12 cellular contexts compared by ENCODE assay signal in the genomic region with DNA sequence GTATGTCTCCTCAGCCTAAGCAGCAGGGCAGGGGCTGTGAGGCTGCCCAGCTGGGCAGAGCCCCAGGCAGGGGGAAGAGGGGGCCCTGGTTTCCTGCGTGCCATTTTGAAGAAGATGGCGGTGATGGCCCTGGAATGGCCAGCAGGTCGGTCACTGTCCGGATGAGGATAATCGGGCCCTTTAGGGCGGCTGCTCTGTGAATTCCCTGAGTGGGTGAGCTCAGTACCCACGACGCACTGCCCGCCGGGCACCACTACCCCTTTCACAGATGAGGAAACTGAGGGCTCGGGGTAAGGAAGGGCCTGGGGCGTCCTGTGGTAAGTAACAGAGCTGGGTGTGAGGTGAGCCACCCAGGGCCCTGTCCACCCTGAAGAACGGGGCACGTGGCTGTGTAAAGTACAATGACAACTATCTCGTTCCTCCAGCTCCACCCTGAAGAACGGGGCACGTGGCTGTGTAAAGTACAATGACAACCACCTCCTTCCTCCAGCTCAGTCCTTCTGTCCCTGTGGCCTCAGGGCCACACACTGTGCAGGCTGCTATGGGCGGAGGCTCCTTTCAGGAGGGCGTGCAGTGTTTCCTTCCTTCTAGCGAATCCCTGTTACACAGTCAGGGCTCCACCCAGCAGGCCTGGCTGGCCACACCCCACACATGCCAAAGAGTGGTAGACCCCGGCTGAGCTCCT. TPM values are rescaled to one million over a fixed set of nuclear protein-coding genes. Genes with fewer than 3 reads are reported as not detected.
DNase-seq lines count a peak whose midpoint lies in the region; ATAC-seq and TF ChIP-seq lines count a peak whose summit lies in the region.
"Had no signal": no experiment of that assay in that cellular context is flagged by ENCODE, and none has a peak within 500 bp of the region (broad histone marks: within the 10 kb centered on the region; RNA-seq: fewer than 3 reads in every experiment).

No MANE protein-coding gene starts in this region.

- H3K4me1 Mint-ChIP-seq in WTC11: no peaks in the 10 kb centered on the region

- H3K4me3 Mint-ChIP-seq in WTC11: no peak overlapping the region

- peaks cover 8% of the 10 kb centered on the region for H3K9me3 Mint-ChIP-seq in WTC11

- DNase-seq in Right ventricle myocardium superior (peak; percentile 64), cardiac septum (ENCODE audit: low spot score) (no peak), WTC11 (ENCODE audit: low spot score) (peak; percentile 62), left kidney (ENCODE audit: low read depth, low spot score) (peak; percentile 49), NCI-H1436 treated with DMSO at 0.1 percent for 48 hours (lab: John Stamatoyannopoulos, UW) (no peak)
- no peak for DNase-seq in activated effector memory CD4-positive, alpha-beta T cell treated with Interleukin-2 at 50 U/mL for 16 hours
- DNase-seq: AML-193, foreskin keratinocyte had no signal

- POLR2A ChIA-PET in WTC11 (lab: Charles Lee): interaction anchor here (0.6 to 0.7 kb wide), 2 partner anchors 24 to 74 kb away, joined by 3 to 4 read pairs; a partner anchor contains a TSS

- TF ChIP-seq CTCF in WTC11 (IDR thresholded peaks at IDR 0.05): no peak

- H3K27ac Mint-ChIP-seq in WTC11: no peak overlapping the region

- ATAC-seq in Right ventricle myocardium superior (ENCODE audit: poor library complexity): peak; percentile 47
- peak; percentile 86 for ATAC-seq in WTC11
- no peak for ATAC-seq in GM19328 (IDR thresholded peaks at IDR 0.05; ENCODE audit: unreplicated experiment)
- ATAC-seq in HG03196 (IDR thresholded peaks at IDR 0.05; ENCODE audit: unreplicated experiment): no peak
- ATAC-seq: foreskin keratinocyte, left lobe of liver had no signal

- CTCF ChIA-PET in WTC11 (lab: Charles Lee): interaction anchor here (0.8 to 1.4 kb wide), 5 partner anchors 10 to 243 kb away, joined by 3 to 7 read pairs (median 4); a partner anchor contains a TSS

- H3K36me3 Mint-ChIP-seq in WTC11: no peaks in the 10 kb centered on the region; the same call in 1 of the 2 replicates

- no peaks in the 10 kb centered on the region for H3K27me3 Mint-ChIP-seq in WTC11 (ENCODE audit: low read depth)

- intact Hi-C loops in Right ventricle myocardium superior (cut with DNase I): no loop called here
- intact Hi-C loops in cardiac septum (cut with DNase I): no loop called here

TF ChIP-seq in WTC11, 78 proteins besides CTCF, POLR2A, EP300 and RAD21:
- TF ChIP-seq, protein P1, sequence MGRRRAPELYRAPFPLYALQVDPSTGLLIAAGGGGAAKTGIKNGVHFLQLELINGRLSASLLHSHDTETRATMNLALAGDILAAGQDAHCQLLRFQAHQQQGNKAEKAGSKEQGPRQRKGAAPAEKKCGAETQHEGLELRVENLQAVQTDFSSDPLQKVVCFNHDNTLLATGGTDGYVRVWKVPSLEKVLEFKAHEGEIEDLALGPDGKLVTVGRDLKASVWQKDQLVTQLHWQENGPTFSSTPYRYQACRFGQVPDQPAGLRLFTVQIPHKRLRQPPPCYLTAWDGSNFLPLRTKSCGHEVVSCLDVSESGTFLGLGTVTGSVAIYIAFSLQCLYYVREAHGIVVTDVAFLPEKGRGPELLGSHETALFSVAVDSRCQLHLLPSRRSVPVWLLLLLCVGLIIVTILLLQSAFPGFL (CRISPR knock-in tag; IDR thresholded peaks at IDR 0.05; ENCODE audit: borderline replicate concordance): no peak
- TF ChIP-seq TEAD4 (CRISPR knock-in tag; IDR thresholded peaks at IDR 0.05) (no peak), ESRRA (CRISPR knock-in tag; IDR thresholded peaks at IDR 0.05; ENCODE audit: borderline replicate concordance) (no peak), ZNF232 (CRISPR knock-in tag; IDR thresholded peaks at IDR 0.05) (no peak), CBFB (CRISPR knock-in tag; IDR thresholded peaks at IDR 0.05; ENCODE audit: low read depth) (no peak), NFYB (CRISPR knock-in tag; conservative IDR thresholded peaks at IDR 0.05; ENCODE audit: low read depth) (no peak), NR1H2 (CRISPR knock-in tag; IDR thresholded peaks at IDR 0.05) (no peak), TEAD1 (CRISPR knock-in tag; IDR thresholded peaks at IDR 0.05) (no peak), ZNF671 (CRISPR knock-in tag; IDR thresholded peaks at IDR 0.05) (no peak), CREM (CRISPR knock-in tag; IDR thresholded peaks at IDR 0.05) (no peak)
- TF ChIP-seq, protein P2, sequence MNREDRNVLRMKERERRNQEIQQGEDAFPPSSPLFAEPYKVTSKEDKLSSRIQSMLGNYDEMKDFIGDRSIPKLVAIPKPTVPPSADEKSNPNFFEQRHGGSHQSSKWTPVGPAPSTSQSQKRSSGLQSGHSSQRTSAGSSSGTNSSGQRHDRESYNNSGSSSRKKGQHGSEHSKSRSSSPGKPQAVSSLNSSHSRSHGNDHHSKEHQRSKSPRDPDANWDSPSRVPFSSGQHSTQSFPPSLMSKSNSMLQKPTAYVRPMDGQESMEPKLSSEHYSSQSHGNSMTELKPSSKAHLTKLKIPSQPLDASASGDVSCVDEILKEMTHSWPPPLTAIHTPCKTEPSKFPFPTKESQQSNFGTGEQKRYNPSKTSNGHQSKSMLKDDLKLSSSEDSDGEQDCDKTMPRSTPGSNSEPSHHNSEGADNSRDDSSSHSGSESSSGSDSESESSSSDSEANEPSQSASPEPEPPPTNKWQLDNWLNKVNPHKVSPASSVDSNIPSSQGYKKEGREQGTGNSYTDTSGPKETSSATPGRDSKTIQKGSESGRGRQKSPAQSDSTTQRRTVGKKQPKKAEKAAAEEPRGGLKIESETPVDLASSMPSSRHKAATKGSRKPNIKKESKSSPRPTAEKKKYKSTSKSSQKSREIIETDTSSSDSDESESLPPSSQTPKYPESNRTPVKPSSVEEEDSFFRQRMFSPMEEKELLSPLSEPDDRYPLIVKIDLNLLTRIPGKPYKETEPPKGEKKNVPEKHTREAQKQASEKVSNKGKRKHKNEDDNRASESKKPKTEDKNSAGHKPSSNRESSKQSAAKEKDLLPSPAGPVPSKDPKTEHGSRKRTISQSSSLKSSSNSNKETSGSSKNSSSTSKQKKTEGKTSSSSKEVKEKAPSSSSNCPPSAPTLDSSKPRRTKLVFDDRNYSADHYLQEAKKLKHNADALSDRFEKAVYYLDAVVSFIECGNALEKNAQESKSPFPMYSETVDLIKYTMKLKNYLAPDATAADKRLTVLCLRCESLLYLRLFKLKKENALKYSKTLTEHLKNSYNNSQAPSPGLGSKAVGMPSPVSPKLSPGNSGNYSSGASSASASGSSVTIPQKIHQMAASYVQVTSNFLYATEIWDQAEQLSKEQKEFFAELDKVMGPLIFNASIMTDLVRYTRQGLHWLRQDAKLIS (CRISPR knock-in tag; IDR thresholded peaks at IDR 0.05; ENCODE audit: borderline replicate concordance): no peak
- TF ChIP-seq, protein P3, sequence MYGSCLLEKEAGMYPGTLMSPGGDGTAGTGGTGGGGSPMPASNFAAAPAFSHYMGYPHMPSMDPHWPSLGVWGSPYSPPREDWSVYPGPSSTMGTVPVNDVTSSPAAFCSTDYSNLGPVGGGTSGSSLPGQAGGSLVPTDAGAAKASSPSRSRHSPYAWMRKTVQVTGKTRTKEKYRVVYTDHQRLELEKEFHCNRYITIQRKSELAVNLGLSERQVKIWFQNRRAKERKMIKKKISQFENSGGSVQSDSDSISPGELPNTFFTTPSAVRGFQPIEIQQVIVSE (CRISPR knock-in tag; IDR thresholded peaks at IDR 0.05; ENCODE audit: borderline replicate concordance): no peak
- TF ChIP-seq, protein P4, sequence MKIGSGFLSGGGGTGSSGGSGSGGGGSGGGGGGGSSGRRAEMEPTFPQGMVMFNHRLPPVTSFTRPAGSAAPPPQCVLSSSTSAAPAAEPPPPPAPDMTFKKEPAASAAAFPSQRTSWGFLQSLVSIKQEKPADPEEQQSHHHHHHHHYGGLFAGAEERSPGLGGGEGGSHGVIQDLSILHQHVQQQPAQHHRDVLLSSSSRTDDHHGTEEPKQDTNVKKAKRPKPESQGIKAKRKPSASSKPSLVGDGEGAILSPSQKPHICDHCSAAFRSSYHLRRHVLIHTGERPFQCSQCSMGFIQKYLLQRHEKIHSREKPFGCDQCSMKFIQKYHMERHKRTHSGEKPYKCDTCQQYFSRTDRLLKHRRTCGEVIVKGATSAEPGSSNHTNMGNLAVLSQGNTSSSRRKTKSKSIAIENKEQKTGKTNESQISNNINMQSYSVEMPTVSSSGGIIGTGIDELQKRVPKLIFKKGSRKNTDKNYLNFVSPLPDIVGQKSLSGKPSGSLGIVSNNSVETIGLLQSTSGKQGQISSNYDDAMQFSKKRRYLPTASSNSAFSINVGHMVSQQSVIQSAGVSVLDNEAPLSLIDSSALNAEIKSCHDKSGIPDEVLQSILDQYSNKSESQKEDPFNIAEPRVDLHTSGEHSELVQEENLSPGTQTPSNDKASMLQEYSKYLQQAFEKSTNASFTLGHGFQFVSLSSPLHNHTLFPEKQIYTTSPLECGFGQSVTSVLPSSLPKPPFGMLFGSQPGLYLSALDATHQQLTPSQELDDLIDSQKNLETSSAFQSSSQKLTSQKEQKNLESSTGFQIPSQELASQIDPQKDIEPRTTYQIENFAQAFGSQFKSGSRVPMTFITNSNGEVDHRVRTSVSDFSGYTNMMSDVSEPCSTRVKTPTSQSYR (CRISPR knock-in tag; IDR thresholded peaks at IDR 0.05): no peak
- TF ChIP-seq, protein P5, sequence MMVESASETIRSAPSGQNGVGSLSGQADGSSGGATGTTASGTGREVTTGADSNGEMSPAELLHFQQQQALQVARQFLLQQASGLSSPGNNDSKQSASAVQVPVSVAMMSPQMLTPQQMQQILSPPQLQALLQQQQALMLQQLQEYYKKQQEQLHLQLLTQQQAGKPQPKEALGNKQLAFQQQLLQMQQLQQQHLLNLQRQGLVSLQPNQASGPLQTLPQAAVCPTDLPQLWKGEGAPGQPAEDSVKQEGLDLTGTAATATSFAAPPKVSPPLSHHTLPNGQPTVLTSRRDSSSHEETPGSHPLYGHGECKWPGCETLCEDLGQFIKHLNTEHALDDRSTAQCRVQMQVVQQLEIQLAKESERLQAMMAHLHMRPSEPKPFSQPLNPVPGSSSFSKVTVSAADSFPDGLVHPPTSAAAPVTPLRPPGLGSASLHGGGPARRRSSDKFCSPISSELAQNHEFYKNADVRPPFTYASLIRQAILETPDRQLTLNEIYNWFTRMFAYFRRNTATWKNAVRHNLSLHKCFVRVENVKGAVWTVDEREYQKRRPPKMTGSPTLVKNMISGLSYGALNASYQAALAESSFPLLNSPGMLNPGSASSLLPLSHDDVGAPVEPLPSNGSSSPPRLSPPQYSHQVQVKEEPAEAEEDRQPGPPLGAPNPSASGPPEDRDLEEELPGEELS (CRISPR knock-in tag; IDR thresholded peaks at IDR 0.05): no peak

RNA-seq across cellular contexts. Expression of a gene that starts 23.2 kb away (rescaled TPM):
- total RNA-seq in Right ventricle myocardium superior: 23.8 TPM
- 11.5 TPM for total RNA-seq in cardiac septum
- total RNA-seq in WTC11 (2021): 1.0 to 1.5 TPM (median 1.5 TPM) in 3 replicates
- total RNA-seq: G401 had no signal

RNA-seq across cellular contexts. Expression of a gene that starts 24.0 kb away (rescaled TPM):
- total RNA-seq in Right ventricle myocardium superior (133 TPM), cardiac septum (194 TPM), WTC11 (2021) (96.0 to 117 TPM (median 112 TPM) in 3 replicates)

RNA-seq across cellular contexts. Expression of a gene that starts 42.4 kb away (rescaled TPM):
- total RNA-seq in Right ventricle myocardium superior (77.4 TPM), cardiac septum (35.8 TPM), WTC11 (2021) (72.8 to 81.0 TPM (median 77.2 TPM) in 3 replicates)

Comparison
In these comparisons a context has a peak if more than half of its experiments do, and no peak if none do; other contexts are left out.
1. DNase-seq: peak in Right ventricle myocardium superior (single experiment), WTC11 (single experiment) and left kidney (single experiment); none in cardiac septum (single experiment), NCI-H1436 treated with DMSO at 0.1 percent for 48 hours (single experiment) and activated effector memory CD4-positive, alpha-beta T cell treated with Interleukin-2 at 50 U/mL for 16 hours (single experiment).
2. ATAC-seq: peak in Right ventricle myocardium superior (single experiment) and WTC11 (single experiment); none in GM19328 (single experiment) and HG03196 (single experiment).